In genomic region chr11:34179026-34179675, GRCh38 we compare ENCODE assay signal across 19 cellular contexts.
DNase-seq lines count a peak whose midpoint lies in the region; ATAC-seq, FAIRE-seq and TF ChIP-seq lines count a peak whose summit lies in the region.
"Had no signal": no experiment of that assay in that cellular context is flagged by ENCODE, and none has a peak within 500 bp of the region (broad histone marks: within the 10 kb centered on the region; RNA-seq: fewer than 3 reads in every experiment).

No MANE protein-coding gene starts in this region.

- DNase-seq in DMS79 treated with DMSO at 0.1 percent for 48 hours (lab: John Stamatoyannopoulos, UW) (peak; percentile 73), K562 (ENCODE audit: extremely low read depth in 1 of 4, low spot score in 3 of 4) (no peak), thyroid gland (peak; percentile 74 to 83), NCI-H1105 (lab: John Stamatoyannopoulos, UW) (no peak), left lobe of liver (ENCODE audit: low spot score) (no peak)
- DNase-seq: ACHN; BE2C; C1 segment of cervical spinal cord; CD4-positive, CD25-positive, alpha-beta regulatory T cell; CD8-positive, alpha-beta memory T cell; COR-L47; DMS 273 treated with DMSO at 0.1 percent for 48 hours; DMS53; GDM1; H9 had no signal

- H3K9ac ChIP-seq in K562 (ENCODE audit: insufficient read depth in 1 of 2, low read depth in 2 of 2, low read length in 2 of 2): peak overlapping the region in 1 of 2 experiments; percentile 45; a peak in 1 of 4 replicates

- WGBS in K562 (ENCODE audit: insufficient coverage, low coverage, missing lambda C conversion rate): 2% methylated on average over 9 of the region's 9 CpGs
- 46 to 60% methylated on average over 9 of the region's 9 CpGs for WGBS in thyroid gland, 2 donors

- FAIRE-seq in K562 (lab: Jason Lieb, UNC): no peak
- FAIRE-seq: A204.1, H1 had no signal

- POLR2A ChIA-PET in HEK293 (lab: Yijun Ruan, JAX): interaction anchor here (2.3 kb wide), 1 partner anchor 179 kb away, joined by 8 read pairs; the partner anchor contains the start of gene ABTB2
- POLR2A ChIA-PET in K562 (lab: Yijun Ruan, JAX): interaction anchor here (0.5 to 1.0 kb wide), 3 partner anchors 18 to 142 kb away, joined by 3 read pairs; no protein-coding TSS in a partner anchor

- BruUV-seq in K562 (replicated peaks; lab: Mats Ljungman, UMichigan): no TSS peak

- ATAC-seq in K562: no peak
- no peak for ATAC-seq in GM21360 (IDR thresholded peaks at IDR 0.05; ENCODE audit: unreplicated experiment)
- no peak for ATAC-seq in left lobe of liver

- no peaks in the 10 kb centered on the region for H3K9me3 ChIP-seq in HEK293 (ENCODE audit: control insufficient read depth, insufficient read depth, low read depth, low read length)
- no peaks in the 10 kb centered on the region for H3K9me3 ChIP-seq in K562 (replicated peaks; ENCODE audit: control insufficient read depth, insufficient read depth, low read depth, low read length)
- H3K9me3 ChIP-seq in thyroid gland: no peaks in the 10 kb centered on the region
- H3K9me3 ChIP-seq: BE2C had no signal

- H3K9me1 ChIP-seq in K562 (ENCODE audit: control insufficient read depth, insufficient read depth, low read length): no peaks in the 10 kb centered on the region

- H3K4me3 ChIP-seq in HEK293 (ENCODE audit: low read depth, low read length) (no peak overlapping the region), K562 (no peak overlapping the region), thyroid gland (replicated peaks in 1 of 3) (no peak overlapping the region)

- H2AFZ ChIP-seq in K562 (ENCODE audit: low read depth, low read length): no peak overlapping the region

- H3K36me3 ChIP-seq in HEK293 (ENCODE audit: control insufficient read depth in 2 of 2, insufficient read depth in 1 of 2, low read length in 2 of 2): no peaks in the 10 kb centered on the region
- H3K36me3 ChIP-seq in K562 (ENCODE audit: control insufficient read depth, insufficient read depth, low read length): no peaks in the 10 kb centered on the region
- no peaks in the 10 kb centered on the region for H3K36me3 ChIP-seq in thyroid gland
- H3K36me3 ChIP-seq: BE2C had no signal

- no peak overlapping the region for H3K4me2 ChIP-seq in K562 (ENCODE audit: insufficient read depth, low read length)

- H3K27me3 ChIP-seq in K562 (ENCODE audit: control insufficient read depth in 2 of 2, insufficient read depth in 2 of 2, low read length in 2 of 2) (peaks cover 27 to 53% of the 10 kb centered on the region in 2 experiments; a peak in 4 of 5 replicates), thyroid gland (no peaks in the 10 kb centered on the region)
- H3K27me3 ChIP-seq: BE2C had no signal

- no peak for TF ChIP-seq RAD21 in K562 (CRISPR knock-in tag; conservative IDR thresholded peaks at IDR 0.05 in 1 of 2, IDR thresholded peaks at IDR 0.05 in 1 of 2)

- no peak for TF ChIP-seq EP300 in K562 (IDR thresholded peaks at IDR 0.05; ENCODE audit: low read length)

- TF ChIP-seq CTCF in HEK293 (tag by site-specific recombination; IDR thresholded peaks at IDR 0.05) (no peak), K562 (IDR thresholded peaks at IDR 0.05 in 2 of 3, conservative IDR thresholded peaks at IDR 0.05 in 1 of 3; ENCODE audit: insufficient read depth in 2 of 3, low read depth in 1 of 3, low read length in 3 of 3) (no peak), thyroid gland (IDR thresholded peaks at IDR 0.05) (no peak)

- no peaks in the 10 kb centered on the region; the same call in 1 of the 2 replicates for H4K20me1 ChIP-seq in K562 (replicated peaks; ENCODE audit: control insufficient read depth, insufficient read depth, low read length)

- CTCF ChIA-PET in HEK293 (lab: Yijun Ruan, JAX) (interaction anchor here (0.6 to 1.8 kb wide), 4 partner anchors 26 to 314 kb away, joined by 3 to 8 read pairs (median 4); partner anchors contain the start of gene ABTB2), K562 (lab: Yijun Ruan, JAX; ENCODE audit: low intra/inter-chr PET ratio) (interaction anchor here (0.7 kb wide), 1 partner anchor 10 kb away, joined by 3 read pairs; no protein-coding TSS in a partner anchor)

- intact Hi-C loops in K562 (cut with micrococcal nuclease): loop anchor here (10.0 kb wide), 3 partner anchors 344 to 716 kb away; no protein-coding TSS in a partner anchor
- intact Hi-C loops in thyroid gland (cut with DNase I): loop anchor here (10.0 kb wide), 1 partner anchor 316 kb away; no protein-coding TSS in a partner anchor

- no peak for TF ChIP-seq POLR2A in K562 (conservative IDR thresholded peaks at IDR 0.05)
- no peak for TF ChIP-seq POLR2A in thyroid gland (IDR thresholded peaks at IDR 0.05)

- in situ Hi-C loops in K562 (cut with MboI): loop anchor here (5.0 kb wide), 2 partner anchors 178 to 308 kb away; partner anchors contain the start of gene ABTB2

- H3K79me2 ChIP-seq in K562 (ENCODE audit: control insufficient read depth, insufficient read depth, low read length): no peaks in the 10 kb centered on the region

- H3K4me1 ChIP-seq in HEK293 (ENCODE audit: control insufficient read depth, insufficient read depth, low read length): no peaks in the 10 kb centered on the region
- peaks cover 2 to 9% of the 10 kb centered on the region in 2 experiments; a peak in 2 of 5 replicates for H3K4me1 ChIP-seq in K562 (replicated peaks in 1 of 2; ENCODE audit: control insufficient read depth in 2 of 2, insufficient read depth in 2 of 2, low read length in 2 of 2)
- peaks cover 10 to 24% of the 10 kb centered on the region in 2 donors for H3K4me1 ChIP-seq in thyroid gland
- H3K4me1 ChIP-seq: BE2C had no signal

- no peak overlapping the region for H3K27ac ChIP-seq in HEK293 (ENCODE audit: extremely low read depth, low read depth, low read length)
- no peak overlapping the region for H3K27ac ChIP-seq in K562 (ENCODE audit: extremely low read depth, low read depth, low read length)
- H3K27ac ChIP-seq in thyroid gland: peak overlapping the region in 2 of 3 donors; percentile 6 to 43

TF ChIP-seq in HEK293, 187 proteins besides CTCF, POLR2A, EP300 and RAD21 (continues in another document):
- peak; percentile 74 for TF ChIP-seq ATF2 (tag by site-specific recombination; IDR thresholded peaks at IDR 0.05; ENCODE audit: low read depth)

TF ChIP-seq in K562, 482 proteins besides CTCF, POLR2A, EP300 and RAD21:
- TF ChIP-seq MAX (CRISPR knock-in tag; IDR thresholded peaks at IDR 0.05) (no peak), ATF3 (IDR thresholded peaks at IDR 0.05) (peak; percentile 47), ATF3 (CRISPR knock-in tag; conservative IDR thresholded peaks at IDR 0.05) (no peak), ELF2 (CRISPR knock-in tag; IDR thresholded peaks at IDR 0.05) (no peak)
TF ChIP-seq in K562: peak in this region for 1.

Comparison
In these comparisons a context has a peak if more than half of its experiments do, and no peak if none do; other contexts are left out.
1. DNase-seq: peak in DMS79 treated with DMSO at 0.1 percent for 48 hours (single experiment) and thyroid gland (2 of 2); none in K562 (0 of 4), NCI-H1105 (single experiment) and left lobe of liver (single experiment).
2. H3K27ac ChIP-seq: peak in thyroid gland (2 of 3); none in HEK293 (single experiment) and K562 (single experiment).